Comparison of ENCODE assay signal across 9 cellular contexts in the genomic region with DNA sequence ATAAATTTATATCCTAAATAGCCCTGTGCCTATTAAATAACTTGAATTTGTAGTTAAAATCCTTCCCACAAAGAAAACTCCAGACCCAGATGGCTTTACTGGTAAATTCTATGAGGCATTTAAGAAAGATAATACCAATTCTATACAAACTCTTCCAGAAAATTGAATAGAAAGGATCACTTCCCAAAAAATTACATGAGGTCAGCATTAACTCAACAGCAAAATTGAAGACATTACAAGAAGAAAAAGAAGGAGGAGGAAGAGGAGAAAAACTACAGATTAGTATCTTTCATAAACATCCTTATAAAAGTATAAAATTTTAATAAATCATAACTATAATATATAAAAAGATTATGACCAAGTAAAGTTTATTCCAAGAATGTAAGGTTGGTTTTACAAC. TPM values are rescaled to one million over a fixed set of nuclear protein-coding genes. Genes with fewer than 3 reads are reported as not detected.
"Had no signal": no experiment of that assay in that cellular context is flagged by ENCODE, and none has a peak within 500 bp of the region (broad histone marks: within the 10 kb centered on the region; RNA-seq: fewer than 3 reads in every experiment).

No MANE protein-coding gene starts in this region.

- DNase-seq: H9, HCEC 1CT, KG1 had no signal

- H3K4me2 ChIP-seq: GM23338 had no signal

- H3K27ac ChIP-seq: HL-60 had no signal

- H3K4me3 ChIP-seq: GM23338 had no signal

- ATAC-seq: GM23338 had no signal

- H2AFZ ChIP-seq: GM23338 had no signal

- FAIRE-seq: H1, H54 had no signal

RNA-seq across cellular contexts. Expression of gene SLC6A11, which starts 29.4 kb away (rescaled TPM):
- total RNA-seq: HT1080 had no signal
- polyA plus RNA-seq: IgD-negative memory B cell had no signal
